In the genomic region with DNA sequence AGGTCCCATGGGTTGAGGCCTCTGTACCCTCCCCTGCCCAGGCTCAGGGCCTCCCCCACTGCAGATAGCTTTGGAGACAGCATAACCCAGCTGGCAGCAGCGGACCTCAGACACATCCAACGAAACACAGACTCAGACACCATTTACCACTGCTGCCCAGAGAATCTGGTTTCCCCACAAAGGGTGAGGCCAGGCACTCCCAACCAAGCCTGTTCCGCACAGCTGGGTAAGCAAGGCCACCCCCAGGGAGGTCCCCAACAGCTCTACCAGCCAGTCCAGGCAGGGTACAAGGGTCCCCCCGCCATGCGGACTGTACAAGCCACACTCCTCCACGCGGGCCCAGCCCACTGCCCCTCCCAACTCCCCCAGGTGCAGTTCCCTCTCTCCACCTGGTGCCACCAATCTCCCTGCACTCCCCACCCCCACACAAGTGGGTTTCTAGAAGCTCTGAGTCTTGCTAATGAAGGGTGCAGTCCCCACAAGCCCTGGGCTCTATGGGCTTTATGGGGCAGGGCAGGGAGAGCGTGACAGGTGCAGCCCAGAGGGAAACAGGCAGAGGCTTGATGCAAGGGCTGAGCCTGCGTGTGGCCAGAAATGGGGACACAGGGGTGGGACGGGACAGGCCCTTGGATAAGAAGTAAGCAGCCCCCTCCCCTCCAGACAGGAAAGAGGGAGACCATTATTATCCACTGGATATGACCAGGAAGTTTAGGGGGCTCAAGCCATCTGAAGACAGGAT, we compare ENCODE assay signal across 9 cellular contexts. TPM values are rescaled to one million over a fixed set of nuclear protein-coding genes. Genes with fewer than 3 reads are reported as not detected.
DNase-seq lines count a peak whose midpoint lies in the region; ATAC-seq and TF ChIP-seq lines count a peak whose summit lies in the region.
"Had no signal": no experiment of that assay in that cellular context is flagged by ENCODE, and none has a peak within 500 bp of the region (broad histone marks: within the 10 kb centered on the region; RNA-seq: fewer than 3 reads in every experiment).

No MANE protein-coding gene starts in this region.

- H3K27ac ChIP-seq in OCI-LY7 (ENCODE audit: low read depth, low read length, poor library complexity, severe bottlenecking), result peak overlapping the region; percentile 83
- peak overlapping the region; percentile 69 for H3K27ac ChIP-seq in fibroblast of lung (ENCODE audit: insufficient read depth, low read length)
- peak overlapping the region; percentile 88 to 98 (median 96) for H3K27ac ChIP-seq in spleen

- CTCF ChIA-PET in OCI-LY7 (lab: Charles Lee; ENCODE audit: unreplicated experiment), result interaction anchor here (0.7 to 2.9 kb wide), 6 partner anchors 10 to 36 kb away, joined by 3 to 15 read pairs (median 4); no protein-coding TSS in a partner anchor

- H3K4me3 ChIP-seq in OCI-LY7 (ENCODE audit: low read depth, low read length, poor library complexity, severe bottlenecking) (peak overlapping the region; percentile 41), fibroblast of lung (replicated peaks in 1 of 4; ENCODE audit: control extremely low read depth in 1 of 4, insufficient read depth in 1 of 4, low read depth in 3 of 4, low read length in 4 of 4) (no peak overlapping the region), spleen (peak overlapping the region in 7 of 8 donors; percentile 11 to 64 (median 20))

- POLR2A ChIA-PET in OCI-LY7 (lab: Charles Lee), result interaction anchor here (0.5 to 6.3 kb wide), 11 partner anchors 8 to 290 kb away, joined by 3 to 50 read pairs (median 5); partner anchors contain the start of genes AANAT, RHBDF2 and UBE2O

- H3K36me3 ChIP-seq in OCI-LY7 (ENCODE audit: insufficient read depth, low read length), result peaks cover 19% of the 10 kb centered on the region
- H3K36me3 ChIP-seq in fibroblast of lung (ENCODE audit: control insufficient read depth, insufficient read depth, low read length), result no peaks in the 10 kb centered on the region
- H3K36me3 ChIP-seq in spleen, result peaks cover 0 to 30% (median 7%) of the 10 kb centered on the region in 6 donors

- H3K27me3 ChIP-seq in fibroblast of lung (ENCODE audit: control insufficient read depth, insufficient read depth, low read length), result no peaks in the 10 kb centered on the region
- no peaks in the 10 kb centered on the region for H3K27me3 ChIP-seq in spleen (replicated peaks in 1 of 7)

- WGBS in spleen, 5 donors, result 12 to 38% (median 32%) methylated on average over 5 to 10 of the region's 10 CpGs

- H3K79me2 ChIP-seq in OCI-LY7 (ENCODE audit: insufficient read depth, low read depth, low read length), result peaks cover 13% of the 10 kb centered on the region
- H3K79me2 ChIP-seq in fibroblast of lung (ENCODE audit: control insufficient read depth, insufficient read depth, low read length), result no peaks in the 10 kb centered on the region

- H3K4me1 ChIP-seq in OCI-LY7 (ENCODE audit: insufficient read depth, low read length, poor library complexity, severe bottlenecking), result peaks cover 79% of the 10 kb centered on the region
- H3K4me1 ChIP-seq in fibroblast of lung (ENCODE audit: control insufficient read depth, extremely low read depth, insufficient read depth, low read length), result peaks cover 8% of the 10 kb centered on the region
- peaks cover 63 to 100% (median 89%) of the 10 kb centered on the region in 6 donors for H3K4me1 ChIP-seq in spleen

- H4K20me1 ChIP-seq in OCI-LY7 (ENCODE audit: insufficient read depth, low read length) (no peaks in the 10 kb centered on the region), fibroblast of lung (ENCODE audit: control insufficient read depth, extremely low read depth, insufficient read depth, low read length) (no peaks in the 10 kb centered on the region)

- no peaks in the 10 kb centered on the region for H3K9me3 ChIP-seq in OCI-LY7 (ENCODE audit: low read length)
- H3K9me3 ChIP-seq in fibroblast of lung (ENCODE audit: control insufficient read depth, insufficient read depth, low read depth, low read length), result no peaks in the 10 kb centered on the region
- H3K9me3 ChIP-seq in spleen, result no peaks in the 10 kb centered on the region

- H3K4me2 ChIP-seq in OCI-LY7 (ENCODE audit: low read length) (peak overlapping the region; percentile 98), fibroblast of lung (ENCODE audit: extremely low read depth, insufficient read depth, low read length) (peak overlapping the region; percentile 54)

- H3K9me2 ChIP-seq in OCI-LY7 (ENCODE audit: insufficient read depth, low read length), result no peaks in the 10 kb centered on the region

- intact Hi-C loops in OCI-LY7 (cut with micrococcal nuclease; ENCODE audit: unreplicated experiment) (loop anchor here (1.0 to 10.0 kb wide), 3 partner anchors 10 to 952 kb away; partner anchors contain the start of gene UBALD2), spleen (cut with DNase I; ENCODE audit: low total_unique reads) (no loop called here), sciatic nerve (cut with DNase I) (no loop called here)

- H2AFZ ChIP-seq in OCI-LY7 (ENCODE audit: low read length) (no peak overlapping the region; the same call in 1 of the 2 replicates), fibroblast of lung (ENCODE audit: low read length) (no peak overlapping the region)

- peak; percentile 81 for DNase-seq in OCI-LY7 (ENCODE audit: low spot score)
- DNase-seq in fibroblast of lung (ENCODE audit: low read depth in 2 of 2), result no peak
- DNase-seq in spleen, result peak; percentile 90
- DNase-seq in activated gamma-delta T cell (lab: John Stamatoyannopoulos, UW), result no peak
- no peak for DNase-seq in sciatic nerve (ENCODE audit: low spot score)
- DNase-seq in activated CD4-positive, alpha-beta T cell treated with anti-CD3 and anti-CD28 coated beads, Interleukin-2, amount 50 U/mL, for 48 hours, result no peak

- TF ChIP-seq CTCF in OCI-LY7 (conservative IDR thresholded peaks at IDR 0.05; ENCODE audit: low read length) (0 out of 2 replicates have a peak, but pooled peaks have one; percentile 10), fibroblast of lung (conservative IDR thresholded peaks at IDR 0.05 in 1 of 2, IDR thresholded peaks at IDR 0.05 in 1 of 2; ENCODE audit: low read depth in 1 of 2, low read length in 2 of 2) (no peak), spleen (IDR thresholded peaks at IDR 0.05 in 8 of 11, conservative IDR thresholded peaks at IDR 0.05 in 3 of 11) (no peak)

- TF ChIP-seq POLR2A in GM18526 (IDR thresholded peaks at IDR 0.05; ENCODE audit: extremely low read depth, insufficient read length) (peak; percentile 57), spleen (IDR thresholded peaks at IDR 0.05) (no peak)

- no TSS peak for BruUV-seq in OCI-LY7 (replicated peaks; lab: Mats Ljungman, UMichigan)

- peak; percentile 48 for ATAC-seq in HG02571 (IDR thresholded peaks at IDR 0.05; ENCODE audit: unreplicated experiment)
- no peak for ATAC-seq in sciatic nerve

- peak overlapping the region; percentile 77 for H3K9ac ChIP-seq in fibroblast of lung (ENCODE audit: insufficient read depth, low read length)

RNA-seq across cellular contexts. Expression of gene RHBDF2, which starts 8.8 kb away (rescaled TPM):
- total RNA-seq in OCI-LY7 (2014; rRNA removed; shearing (Covaris generic)), result 122 and 144 TPM in 2 replicates
- 158 and 173 TPM in 2 replicates for total RNA-seq in OCI-LY7 (2022)
- total RNA-seq in fibroblast of lung, result 3.9 and 5.1 TPM in 2 replicates
- polyA plus RNA-seq in fibroblast of lung, result 0.94 and 1.7 TPM in 2 replicates
- polyA plus RNA-seq in fibroblast of lung (2012), result 2.8 TPM in 2 replicates
- 2.4 and 3.9 TPM in 2 replicates for polyA minus RNA-seq in fibroblast of lung (ENCODE audit: low replicate concordance)
- 100 to 1,000 TPM in 4 of 7 donors, 10 to 100 TPM in 3; 95.1 to 147 (median 114) TPM for total RNA-seq in spleen
- polyA plus RNA-seq in spleen, result 10 to 100 TPM; 31.4 to 72.7 (median 53.3) TPM
- 37.9 TPM for total RNA-seq in sciatic nerve

RNA-seq across cellular contexts. Expression of gene AANAT, which starts 25.0 kb away (rescaled TPM):
- total RNA-seq in OCI-LY7 (2014; rRNA removed; shearing (Covaris generic)), result not detected in 2 replicates
- total RNA-seq in OCI-LY7 (2022) (not detected in 2 replicates), fibroblast of lung (not detected in 2 replicates), spleen (not detected), sciatic nerve (not detected)
- polyA plus RNA-seq in fibroblast of lung (not detected in 2 replicates), spleen (under 1 TPM in 2 of 3 donors, not detected in 1; 0.19 to 0.22 TPM)
- polyA plus RNA-seq in fibroblast of lung (2012), result not detected in 2 replicates
- not detected in 2 replicates for polyA minus RNA-seq in fibroblast of lung (ENCODE audit: low replicate concordance)
- total RNA-seq: M059J had no signal

RNA-seq across cellular contexts. Expression of gene UBE2O, which starts 39.5 kb away (rescaled TPM):
- 43.4 and 55.1 TPM in 2 replicates for total RNA-seq in OCI-LY7 (2014; rRNA removed; shearing (Covaris generic))
- total RNA-seq in OCI-LY7 (2022) (71.0 and 79.6 TPM in 2 replicates), fibroblast of lung (9.2 and 12.4 TPM in 2 replicates), spleen (10 to 100 TPM; 24.1 to 55.9 (median 32.5) TPM), sciatic nerve (27.1 TPM)
- polyA plus RNA-seq in fibroblast of lung (10.8 and 11.5 TPM in 2 replicates), spleen (10 to 100 TPM in 1 of 3 donors, 1 to 10 TPM in 2; 7.2 to 14.3 (median 8.5) TPM)
- 10.2 and 13.1 TPM in 2 replicates for polyA plus RNA-seq in fibroblast of lung (2012)
- 119 and 153 TPM in 2 replicates for polyA minus RNA-seq in fibroblast of lung (ENCODE audit: low replicate concordance)

RNA-seq across cellular contexts. Expression of gene CYGB, which starts 45.1 kb away (rescaled TPM):
- 0.33 and 0.57 TPM in 2 replicates for total RNA-seq in OCI-LY7 (2014; rRNA removed; shearing (Covaris generic))
- total RNA-seq in OCI-LY7 (2022) (0.22 and 0.44 TPM in 2 replicates), fibroblast of lung (12.4 and 19.5 TPM in 2 replicates), spleen (10 to 100 TPM in 3 of 7 donors, 1 to 10 TPM in 4; 5.0 to 21.0 (median 9.9) TPM), sciatic nerve (57.7 TPM)
- polyA plus RNA-seq in fibroblast of lung (9.1 and 10.0 TPM in 2 replicates), spleen (1 to 10 TPM; 3.5 to 5.8 (median 5.5) TPM)
- polyA plus RNA-seq in fibroblast of lung (2012), result 19.9 and 25.0 TPM in 2 replicates
- polyA minus RNA-seq in fibroblast of lung (ENCODE audit: low replicate concordance), result 15.1 and 19.0 TPM in 2 replicates

RNA-seq across cellular contexts. Expression of gene PRCD, which starts 47.4 kb away (rescaled TPM):
- 5.7 and 6.3 TPM in 2 replicates for total RNA-seq in OCI-LY7 (2014; rRNA removed; shearing (Covaris generic))
- total RNA-seq in OCI-LY7 (2022), result 11.7 and 15.9 TPM in 2 replicates
- total RNA-seq in fibroblast of lung, result 4.1 and 4.3 TPM in 2 replicates
- polyA plus RNA-seq in fibroblast of lung, result 0.72 and 0.89 TPM in 2 replicates
- polyA plus RNA-seq in fibroblast of lung (2012), result 1.1 and 2.0 TPM in 2 replicates
- polyA minus RNA-seq in fibroblast of lung (ENCODE audit: low replicate concordance), result not detected in 2 replicates
- total RNA-seq in spleen, result 10 to 100 TPM in 2 of 7 donors, 1 to 10 TPM in 5; 3.5 to 18.8 (median 9.2) TPM
- polyA plus RNA-seq in spleen, result 10 to 100 TPM; 28.9 to 54.1 (median 29.6) TPM
- total RNA-seq in sciatic nerve, result 9.8 TPM

Comparison
In these comparisons a context has a peak if more than half of its experiments do, and no peak if none do; other contexts are left out.
1. DNase-seq: peak in OCI-LY7 (single experiment) and spleen (single experiment); none in fibroblast of lung (0 of 2), activated gamma-delta T cell (single experiment), sciatic nerve (single experiment) and activated CD4-positive, alpha-beta T cell treated with anti-CD3 and anti-CD28 coated beads, Interleukin-2, amount 50 U/mL, for 48 hours (0 of 2).
2. H3K4me3 ChIP-seq: peak in OCI-LY7 (single experiment) and spleen (7 of 8); none in fibroblast of lung (0 of 4).
3. Peak in every context shown above with its lines, with median percentiles within 50 percentile points of each other: H3K27ac ChIP-seq.